In the genomic region with DNA sequence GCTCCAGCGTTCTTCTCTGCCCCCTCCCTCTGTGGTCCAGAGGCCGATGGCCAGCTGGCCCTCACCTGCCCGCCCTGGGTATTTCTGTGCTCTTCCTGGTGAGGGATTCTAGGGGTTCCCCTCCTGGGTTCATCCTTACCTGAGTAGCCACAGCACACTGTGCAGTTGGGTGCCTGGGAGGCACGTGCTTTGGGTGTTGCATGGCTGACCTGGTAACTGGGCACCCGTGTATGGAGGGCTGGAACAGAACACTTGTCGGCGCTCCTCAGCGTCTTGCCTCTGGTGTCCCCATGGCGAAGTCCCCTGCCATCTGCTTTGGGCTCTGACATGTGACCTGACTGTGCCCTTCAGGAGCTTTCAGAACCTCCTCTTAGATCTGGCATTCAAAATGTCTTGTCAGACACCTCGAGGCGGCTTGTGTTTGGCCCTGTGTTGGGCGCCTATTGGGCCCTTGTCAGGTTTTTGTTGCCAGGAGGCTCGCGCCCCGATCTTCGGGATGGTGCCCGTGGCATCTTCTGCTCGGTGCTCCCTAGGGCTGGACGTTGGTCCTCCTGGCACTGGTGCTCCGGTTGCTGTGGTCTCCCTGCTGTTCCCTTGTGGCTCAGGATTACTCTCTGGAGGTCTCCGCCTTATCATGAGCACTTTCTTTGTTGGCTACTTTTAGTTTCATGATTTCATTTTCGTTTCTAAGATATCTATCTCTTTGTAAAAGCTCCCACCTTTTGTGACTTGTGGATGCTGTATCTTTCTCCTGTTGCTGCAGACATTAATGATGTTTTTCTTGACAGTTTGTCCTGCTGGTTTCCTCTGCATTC, we compare ENCODE assay signal across 2 cellular contexts.
TF ChIP-seq lines count a peak whose summit lies in the region.

No MANE protein-coding gene starts in this region.

TF ChIP-seq in HCT116, 20 proteins besides CTCF, POLR2A, EP300 and RAD21 (continued from another document):
- TF ChIP-seq, protein P1, sequence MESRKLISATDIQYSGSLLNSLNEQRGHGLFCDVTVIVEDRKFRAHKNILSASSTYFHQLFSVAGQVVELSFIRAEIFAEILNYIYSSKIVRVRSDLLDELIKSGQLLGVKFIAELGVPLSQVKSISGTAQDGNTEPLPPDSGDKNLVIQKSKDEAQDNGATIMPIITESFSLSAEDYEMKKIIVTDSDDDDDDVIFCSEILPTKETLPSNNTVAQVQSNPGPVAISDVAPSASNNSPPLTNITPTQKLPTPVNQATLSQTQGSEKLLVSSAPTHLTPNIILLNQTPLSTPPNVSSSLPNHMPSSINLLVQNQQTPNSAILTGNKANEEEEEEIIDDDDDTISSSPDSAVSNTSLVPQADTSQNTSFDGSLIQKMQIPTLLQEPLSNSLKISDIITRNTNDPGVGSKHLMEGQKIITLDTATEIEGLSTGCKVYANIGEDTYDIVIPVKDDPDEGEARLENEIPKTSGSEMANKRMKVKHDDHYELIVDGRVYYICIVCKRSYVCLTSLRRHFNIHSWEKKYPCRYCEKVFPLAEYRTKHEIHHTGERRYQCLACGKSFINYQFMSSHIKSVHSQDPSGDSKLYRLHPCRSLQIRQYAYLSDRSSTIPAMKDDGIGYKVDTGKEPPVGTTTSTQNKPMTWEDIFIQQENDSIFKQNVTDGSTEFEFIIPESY (IDR thresholded peaks at IDR 0.05; ENCODE audit: extremely low read depth, insufficient replicate concordance, low read length): no peak
- TF ChIP-seq EZH2 (IDR thresholded peaks at IDR 0.05): no peak
- TF ChIP-seq ZFX (IDR thresholded peaks at IDR 0.05): no peak
- no peak for TF ChIP-seq ELF1 (IDR thresholded peaks at IDR 0.05; ENCODE audit: borderline replicate concordance, low read depth)
- no peak for TF ChIP-seq FOSL1 (IDR thresholded peaks at IDR 0.05; ENCODE audit: low read depth)
- TF ChIP-seq, protein P2, sequence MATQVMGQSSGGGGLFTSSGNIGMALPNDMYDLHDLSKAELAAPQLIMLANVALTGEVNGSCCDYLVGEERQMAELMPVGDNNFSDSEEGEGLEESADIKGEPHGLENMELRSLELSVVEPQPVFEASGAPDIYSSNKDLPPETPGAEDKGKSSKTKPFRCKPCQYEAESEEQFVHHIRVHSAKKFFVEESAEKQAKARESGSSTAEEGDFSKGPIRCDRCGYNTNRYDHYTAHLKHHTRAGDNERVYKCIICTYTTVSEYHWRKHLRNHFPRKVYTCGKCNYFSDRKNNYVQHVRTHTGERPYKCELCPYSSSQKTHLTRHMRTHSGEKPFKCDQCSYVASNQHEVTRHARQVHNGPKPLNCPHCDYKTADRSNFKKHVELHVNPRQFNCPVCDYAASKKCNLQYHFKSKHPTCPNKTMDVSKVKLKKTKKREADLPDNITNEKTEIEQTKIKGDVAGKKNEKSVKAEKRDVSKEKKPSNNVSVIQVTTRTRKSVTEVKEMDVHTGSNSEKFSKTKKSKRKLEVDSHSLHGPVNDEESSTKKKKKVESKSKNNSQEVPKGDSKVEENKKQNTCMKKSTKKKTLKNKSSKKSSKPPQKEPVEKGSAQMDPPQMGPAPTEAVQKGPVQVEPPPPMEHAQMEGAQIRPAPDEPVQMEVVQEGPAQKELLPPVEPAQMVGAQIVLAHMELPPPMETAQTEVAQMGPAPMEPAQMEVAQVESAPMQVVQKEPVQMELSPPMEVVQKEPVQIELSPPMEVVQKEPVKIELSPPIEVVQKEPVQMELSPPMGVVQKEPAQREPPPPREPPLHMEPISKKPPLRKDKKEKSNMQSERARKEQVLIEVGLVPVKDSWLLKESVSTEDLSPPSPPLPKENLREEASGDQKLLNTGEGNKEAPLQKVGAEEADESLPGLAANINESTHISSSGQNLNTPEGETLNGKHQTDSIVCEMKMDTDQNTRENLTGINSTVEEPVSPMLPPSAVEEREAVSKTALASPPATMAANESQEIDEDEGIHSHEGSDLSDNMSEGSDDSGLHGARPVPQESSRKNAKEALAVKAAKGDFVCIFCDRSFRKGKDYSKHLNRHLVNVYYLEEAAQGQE (IDR thresholded peaks at IDR 0.05; ENCODE audit: low read depth): no peak
- TF ChIP-seq, protein P3, sequence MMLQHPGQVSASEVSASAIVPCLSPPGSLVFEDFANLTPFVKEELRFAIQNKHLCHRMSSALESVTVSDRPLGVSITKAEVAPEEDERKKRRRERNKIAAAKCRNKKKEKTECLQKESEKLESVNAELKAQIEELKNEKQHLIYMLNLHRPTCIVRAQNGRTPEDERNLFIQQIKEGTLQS (IDR thresholded peaks at IDR 0.05): no peak
- no peak for TF ChIP-seq SRF (IDR thresholded peaks at IDR 0.05; ENCODE audit: low read depth)
- TF ChIP-seq EGR1 (IDR thresholded peaks at IDR 0.05; ENCODE audit: low read depth): no peak
- TF ChIP-seq CBX3 (IDR thresholded peaks at IDR 0.05; ENCODE audit: low read depth): no peak
- TF ChIP-seq YY1 (IDR thresholded peaks at IDR 0.05; ENCODE audit: extremely low read depth, insufficient replicate concordance, low read depth, low read length): no peak
- TF ChIP-seq, protein P4, sequence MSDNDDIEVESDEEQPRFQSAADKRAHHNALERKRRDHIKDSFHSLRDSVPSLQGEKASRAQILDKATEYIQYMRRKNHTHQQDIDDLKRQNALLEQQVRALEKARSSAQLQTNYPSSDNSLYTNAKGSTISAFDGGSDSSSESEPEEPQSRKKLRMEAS (IDR thresholded peaks at IDR 0.05): no peak
- TF ChIP-seq ZNF274 (IDR thresholded peaks at IDR 0.05; ENCODE audit: low read depth, low read length): no peak

TF ChIP-seq in WTC11, 78 proteins besides CTCF, POLR2A, EP300 and RAD21 (continued from another document):
- TF ChIP-seq, protein P5, sequence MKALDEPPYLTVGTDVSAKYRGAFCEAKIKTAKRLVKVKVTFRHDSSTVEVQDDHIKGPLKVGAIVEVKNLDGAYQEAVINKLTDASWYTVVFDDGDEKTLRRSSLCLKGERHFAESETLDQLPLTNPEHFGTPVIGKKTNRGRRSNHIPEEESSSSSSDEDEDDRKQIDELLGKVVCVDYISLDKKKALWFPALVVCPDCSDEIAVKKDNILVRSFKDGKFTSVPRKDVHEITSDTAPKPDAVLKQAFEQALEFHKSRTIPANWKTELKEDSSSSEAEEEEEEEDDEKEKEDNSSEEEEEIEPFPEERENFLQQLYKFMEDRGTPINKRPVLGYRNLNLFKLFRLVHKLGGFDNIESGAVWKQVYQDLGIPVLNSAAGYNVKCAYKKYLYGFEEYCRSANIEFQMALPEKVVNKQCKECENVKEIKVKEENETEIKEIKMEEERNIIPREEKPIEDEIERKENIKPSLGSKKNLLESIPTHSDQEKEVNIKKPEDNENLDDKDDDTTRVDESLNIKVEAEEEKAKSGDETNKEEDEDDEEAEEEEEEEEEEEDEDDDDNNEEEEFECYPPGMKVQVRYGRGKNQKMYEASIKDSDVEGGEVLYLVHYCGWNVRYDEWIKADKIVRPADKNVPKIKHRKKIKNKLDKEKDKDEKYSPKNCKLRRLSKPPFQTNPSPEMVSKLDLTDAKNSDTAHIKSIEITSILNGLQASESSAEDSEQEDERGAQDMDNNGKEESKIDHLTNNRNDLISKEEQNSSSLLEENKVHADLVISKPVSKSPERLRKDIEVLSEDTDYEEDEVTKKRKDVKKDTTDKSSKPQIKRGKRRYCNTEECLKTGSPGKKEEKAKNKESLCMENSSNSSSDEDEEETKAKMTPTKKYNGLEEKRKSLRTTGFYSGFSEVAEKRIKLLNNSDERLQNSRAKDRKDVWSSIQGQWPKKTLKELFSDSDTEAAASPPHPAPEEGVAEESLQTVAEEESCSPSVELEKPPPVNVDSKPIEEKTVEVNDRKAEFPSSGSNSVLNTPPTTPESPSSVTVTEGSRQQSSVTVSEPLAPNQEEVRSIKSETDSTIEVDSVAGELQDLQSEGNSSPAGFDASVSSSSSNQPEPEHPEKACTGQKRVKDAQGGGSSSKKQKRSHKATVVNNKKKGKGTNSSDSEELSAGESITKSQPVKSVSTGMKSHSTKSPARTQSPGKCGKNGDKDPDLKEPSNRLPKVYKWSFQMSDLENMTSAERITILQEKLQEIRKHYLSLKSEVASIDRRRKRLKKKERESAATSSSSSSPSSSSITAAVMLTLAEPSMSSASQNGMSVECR (CRISPR knock-in tag; IDR thresholded peaks at IDR 0.05; ENCODE audit: borderline replicate concordance): 0 out of 2 replicates have a peak, but pooled peaks have one; percentile 44
- TF ChIP-seq, protein P6, sequence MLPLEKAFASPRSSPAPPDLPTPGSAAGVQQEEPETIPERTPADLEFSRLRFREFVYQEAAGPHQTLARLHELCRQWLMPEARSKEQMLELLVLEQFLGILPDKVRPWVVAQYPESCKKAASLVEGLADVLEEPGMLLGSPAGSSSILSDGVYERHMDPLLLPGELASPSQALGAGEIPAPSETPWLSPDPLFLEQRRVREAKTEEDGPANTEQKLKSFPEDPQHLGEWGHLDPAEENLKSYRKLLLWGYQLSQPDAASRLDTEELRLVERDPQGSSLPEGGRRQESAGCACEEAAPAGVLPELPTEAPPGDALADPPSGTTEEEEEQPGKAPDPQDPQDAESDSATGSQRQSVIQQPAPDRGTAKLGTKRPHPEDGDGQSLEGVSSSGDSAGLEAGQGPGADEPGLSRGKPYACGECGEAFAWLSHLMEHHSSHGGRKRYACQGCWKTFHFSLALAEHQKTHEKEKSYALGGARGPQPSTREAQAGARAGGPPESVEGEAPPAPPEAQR (CRISPR knock-in tag; IDR thresholded peaks at IDR 0.05): no peak
TF ChIP-seq in WTC11: peak in this region for 1.
